Comparison of ENCODE assay signal across 22 cellular contexts in genomic region chr2:46008082-46008870, GRCh38.
DNase-seq lines count a peak whose midpoint lies in the region; TF ChIP-seq lines count a peak whose summit lies in the region.
"Had no signal": no experiment of that assay in that cellular context is flagged by ENCODE, and none has a peak within 500 bp of the region (broad histone marks: within the 10 kb centered on the region; RNA-seq: fewer than 3 reads in every experiment).

No MANE protein-coding gene starts in this region.

- BruUV-seq in MCF 10A (replicated peaks; lab: Mats Ljungman, UMichigan) = no TSS peak

- POLR2A ChIA-PET in MCF 10A (lab: Yijun Ruan, JAX) = interaction anchor here (0.7 to 2.6 kb wide), 4 partner anchors 15 to 648 kb away, joined by 3 to 7 read pairs (median 3); no protein-coding TSS in a partner anchor

- no peaks in the 10 kb centered on the region for H3K36me3 ChIP-seq in breast epithelium
- no peaks in the 10 kb centered on the region for H3K36me3 ChIP-seq in SJSA1
- no peaks in the 10 kb centered on the region for H3K36me3 ChIP-seq in thyroid gland
- H3K36me3 ChIP-seq in spleen = peaks cover 0 to 86% (median 14%) of the 10 kb centered on the region in 6 donors
- H3K36me3 ChIP-seq: neural progenitor cell had no signal

- H3K4me3 Mint-ChIP-seq in MCF 10A (ENCODE audit: unreplicated experiment) = no peak overlapping the region
- H3K4me3 Mint-ChIP-seq: activated CD4-positive, alpha-beta T cell treated with anti-CD3 and anti-CD28 coated beads for 36 hours; activated naive CD4-positive, alpha-beta T cell treated with anti-CD3 and anti-CD28 coated beads, Interleukin-2, amount 50 U/mL, for 24 hours; mesothelial cell of epicardium; neural progenitor cell had no signal

- H3K4me1 ChIP-seq in breast epithelium = no peaks in the 10 kb centered on the region
- H3K4me1 ChIP-seq in SJSA1 (replicated peaks) = peaks cover 34% of the 10 kb centered on the region
- peaks cover 9 to 14% of the 10 kb centered on the region in 2 donors for H3K4me1 ChIP-seq in thyroid gland
- H3K4me1 ChIP-seq in spleen = peaks cover 0 to 11% (median 2%) of the 10 kb centered on the region in 6 donors
- H3K4me1 ChIP-seq: neural progenitor cell had no signal

- no peaks in the 10 kb centered on the region for H3K27me3 ChIP-seq in breast epithelium
- no peaks in the 10 kb centered on the region for H3K27me3 ChIP-seq in SJSA1 (replicated peaks)
- no peaks in the 10 kb centered on the region for H3K27me3 ChIP-seq in thyroid gland
- H3K27me3 ChIP-seq in spleen (replicated peaks in 1 of 7) = no peaks in the 10 kb centered on the region
- H3K27me3 ChIP-seq: esophagus squamous epithelium, heart right ventricle, neural progenitor cell had no signal

- peaks cover 14% of the 10 kb centered on the region for H3K36me3 Mint-ChIP-seq in MCF 10A (ENCODE audit: insufficient read depth, unreplicated experiment)

- H3K4me3 ChIP-seq in breast epithelium (no peak overlapping the region), SJSA1 (no peak overlapping the region), fibroblast of pulmonary artery (replicated peaks; ENCODE audit: low read depth, low read length) (no peak overlapping the region), thyroid gland (replicated peaks in 1 of 3) (no peak overlapping the region), spleen (no peak overlapping the region)
- H3K4me3 ChIP-seq: esophagus squamous epithelium, heart right ventricle, neural progenitor cell, SK-N-MC had no signal

- H3K4me1 Mint-ChIP-seq in MCF 10A (ENCODE audit: insufficient read depth, unreplicated experiment) = no peaks in the 10 kb centered on the region
- H3K4me1 Mint-ChIP-seq: activated CD4-positive, alpha-beta T cell treated with anti-CD3 and anti-CD28 coated beads for 36 hours; activated naive CD4-positive, alpha-beta T cell treated with anti-CD3 and anti-CD28 coated beads, Interleukin-2, amount 50 U/mL, for 24 hours; neural progenitor cell had no signal

- H3K27me3 Mint-ChIP-seq in MCF 10A (ENCODE audit: insufficient read depth, unreplicated experiment) = no peaks in the 10 kb centered on the region
- H3K27me3 Mint-ChIP-seq: activated CD4-positive, alpha-beta T cell treated with anti-CD3 and anti-CD28 coated beads for 36 hours; activated naive CD4-positive, alpha-beta T cell treated with anti-CD3 and anti-CD28 coated beads, Interleukin-2, amount 50 U/mL, for 24 hours had no signal

- TF ChIP-seq POLR2A in breast epithelium (IDR thresholded peaks at IDR 0.05) (no peak), thyroid gland (IDR thresholded peaks at IDR 0.05) (no peak), spleen (IDR thresholded peaks at IDR 0.05) (no peak)

- CTCF ChIA-PET in MCF 10A (lab: Yijun Ruan, JAX) = interaction anchor here (0.5 to 1.5 kb wide), 7 partner anchors 11 to 592 kb away, joined by 3 to 5 read pairs (median 3); no protein-coding TSS in a partner anchor

- 68 to 85% methylated on average over 5 of the region's 5 CpGs for WGBS in thyroid gland, 2 donors
- WGBS in spleen, 5 donors = 59 to 68% (median 62%) methylated on average over 5 of the region's 5 CpGs

- H3K9me3 ChIP-seq in breast epithelium (no peaks in the 10 kb centered on the region), SJSA1 (replicated peaks) (no peaks in the 10 kb centered on the region), thyroid gland (no peaks in the 10 kb centered on the region), spleen (no peaks in the 10 kb centered on the region)
- H3K9me3 ChIP-seq: esophagus squamous epithelium, heart right ventricle had no signal

- no peak overlapping the region for H3K27ac ChIP-seq in breast epithelium
- H3K27ac ChIP-seq in SJSA1 = 0 out of 2 replicates have a peak overlapping the region, but pooled peaks have one; percentile 1
- peak overlapping the region in 2 of 3 donors; percentile 54 to 70 for H3K27ac ChIP-seq in thyroid gland
- H3K27ac ChIP-seq in spleen = no peak overlapping the region
- H3K27ac ChIP-seq: esophagus squamous epithelium, heart right ventricle, HL-60, neural progenitor cell, SK-N-MC had no signal

- TF ChIP-seq CTCF in MCF 10A (IDR thresholded peaks at IDR 0.05; ENCODE audit: unreplicated experiment) (no peak), breast epithelium (IDR thresholded peaks at IDR 0.05) (no peak), fibroblast of pulmonary artery (IDR thresholded peaks at IDR 0.05; ENCODE audit: low read length, missing control alignments) (no peak), thyroid gland (IDR thresholded peaks at IDR 0.05) (no peak), spleen (IDR thresholded peaks at IDR 0.05 in 8 of 11, conservative IDR thresholded peaks at IDR 0.05 in 3 of 11) (no peak)

- intact Hi-C loops in MCF 10A (cut with micrococcal nuclease) (no loop called here), breast epithelium (cut with DNase I; ENCODE audit: low total_unique reads) (no loop called here), thyroid gland (cut with DNase I) (no loop called here), spleen (cut with DNase I; ENCODE audit: low total_unique reads) (no loop called here)

- DNase-seq in MCF 10A (ENCODE audit: unreplicated experiment) (no peak), breast epithelium (ENCODE audit: low spot score in 2 of 2) (no peak), SJSA1 (ENCODE audit: low read depth in 1 of 2, low spot score in 2 of 2) (no peak), fibroblast of pulmonary artery (ENCODE audit: low read depth) (peak; percentile 27), thyroid gland (no peak), spleen (no peak), NCI-H748 (lab: John Stamatoyannopoulos, UW; ENCODE audit: unreplicated experiment) (no peak)
- no peak for DNase-seq in stimulated activated CD4-positive, alpha-beta T cell treated with anti-CD3 and anti-CD28 coated beads, Interleukin-15, amount 100 ng/mL, for 24 hours
- DNase-seq: activated CD4-positive, alpha-beta T cell treated with anti-CD3 and anti-CD28 coated beads for 36 hours; DMS79 treated with DMSO at 0.1 percent for 48 hours; esophagus squamous epithelium; heart right ventricle; KG1; NCI-H1105 treated with DMSO at 0.1 percent for 48 hours; NCI-H526 treated with DMSO at 0.1 percent for 48 hours; stimulated activated naive CD4-positive, alpha-beta T cell treated with Interleukin-2 at 50 U/mL for 16 hours; T1000 had no signal

- no peaks in the 10 kb centered on the region for H3K9me3 Mint-ChIP-seq in MCF 10A (ENCODE audit: unreplicated experiment)
- H3K9me3 Mint-ChIP-seq: activated naive CD4-positive, alpha-beta T cell treated with anti-CD3 and anti-CD28 coated beads, Interleukin-2, amount 50 U/mL, for 24 hours; mesothelial cell of epicardium; neural progenitor cell had no signal

- peak overlapping the region; percentile 24 for H3K27ac Mint-ChIP-seq in MCF 10A (ENCODE audit: low read depth, unreplicated experiment)
- H3K27ac Mint-ChIP-seq: activated CD4-positive, alpha-beta T cell treated with anti-CD3 and anti-CD28 coated beads for 36 hours; activated naive CD4-positive, alpha-beta T cell treated with anti-CD3 and anti-CD28 coated beads, Interleukin-2, amount 50 U/mL, for 24 hours; mesothelial cell of epicardium; neural progenitor cell had no signal

Comparison
In these comparisons a context has a peak if more than half of its experiments do, and no peak if none do; other contexts are left out.
1. H3K27ac ChIP-seq: peak in SJSA1 (single experiment) and thyroid gland (2 of 3); none in breast epithelium (0 of 2) and spleen (0 of 8).